20 cellular contexts compared by ENCODE assay signal in genomic region chr3:123833398-123833785, GRCh38. TPM values are rescaled to one million over a fixed set of nuclear protein-coding genes. Genes with fewer than 3 reads are reported as not detected.
"Had no signal": no experiment of that assay in that cellular context is flagged by ENCODE, and none has a peak within 500 bp of the region (broad histone marks: within the 10 kb centered on the region; RNA-seq: fewer than 3 reads in every experiment).

No MANE protein-coding gene starts in this region.

- H3K4me2 ChIP-seq: hepatocyte had no signal

- H2AFZ ChIP-seq: hepatocyte had no signal

- H3K4me1 Mint-ChIP-seq: naive thymus-derived CD4-positive, alpha-beta T cell; stimulated activated naive B cell treated with anti-CD40 and anti-IgM and Interleukin-4, amounts not matched to agents 10 μg/mL and 1 μg/mL and 100 μg/mL, for 72 hours had no signal

- H3K9me3 ChIP-seq: ovary had no signal

- H3K27me3 ChIP-seq: body of pancreas, foreskin keratinocyte, hepatocyte, ovary, spleen, upper lobe of left lung had no signal

- FAIRE-seq: endometrium had no signal

- H3K4me3 ChIP-seq: body of pancreas, coronary artery, hepatocyte, ovary, psoas muscle, spleen, thoracic aorta, upper lobe of left lung had no signal

- H3K36me3 ChIP-seq: ovary, spleen, upper lobe of left lung, WERI-Rb-1 had no signal

- H3K4me3 Mint-ChIP-seq: activated naive CD8-positive, alpha-beta T cell; naive thymus-derived CD4-positive, alpha-beta T cell; stimulated activated naive B cell treated with anti-CD40 and anti-IgM and Interleukin-4, amounts not matched to agents 10 μg/mL and 1 μg/mL and 100 μg/mL, for 72 hours had no signal

- H3K36me3 Mint-ChIP-seq: activated naive CD8-positive, alpha-beta T cell; naive thymus-derived CD4-positive, alpha-beta T cell; stimulated activated naive B cell treated with anti-CD40 and anti-IgM and Interleukin-4, amounts not matched to agents 10 μg/mL and 1 μg/mL and 100 μg/mL, for 72 hours had no signal

- H3K27me3 Mint-ChIP-seq: stimulated activated naive B cell treated with anti-CD40 and anti-IgM and Interleukin-4, amounts not matched to agents 10 μg/mL and 1 μg/mL and 100 μg/mL, for 72 hours had no signal

- H3K27ac ChIP-seq: body of pancreas, coronary artery, foreskin keratinocyte, hepatocyte, ovary, psoas muscle, spleen, thoracic aorta, upper lobe of left lung, WERI-Rb-1 had no signal

- H3K4me1 ChIP-seq: body of pancreas, psoas muscle, spleen, upper lobe of left lung had no signal

- DNase-seq: activated CD4-positive, alpha-beta T cell treated with anti-CD3 and anti-CD28 coated beads for 1 hour; activated gamma-delta T cell treated with Interleukin-2 at 50 U/mL for 16 hours; amygdala; body of pancreas; mesendoderm; naive thymus-derived CD4-positive, alpha-beta T cell; ovary; psoas muscle; spleen; stimulated activated naive B cell treated with anti-CD40 and anti-IgM and Interleukin-4, amounts not matched to agents 10 μg/mL and 1 μg/mL and 100 μg/mL, for 72 hours; upper lobe of left lung had no signal

- H3K27ac Mint-ChIP-seq: activated naive CD8-positive, alpha-beta T cell; naive thymus-derived CD4-positive, alpha-beta T cell; stimulated activated naive B cell treated with anti-CD40 and anti-IgM and Interleukin-4, amounts not matched to agents 10 μg/mL and 1 μg/mL and 100 μg/mL, for 72 hours had no signal

- H3K79me2 ChIP-seq: hepatocyte had no signal

- ATAC-seq: body of pancreas; foreskin keratinocyte; naive thymus-derived CD4-positive, alpha-beta T cell; psoas muscle; sciatic nerve; stimulated activated naive B cell treated with anti-CD40 and anti-IgM and Interleukin-4, amounts not matched to agents 10 μg/mL and 1 μg/mL and 100 μg/mL, for 72 hours had no signal

RNA-seq across cellular contexts. Expression of gene MYLK, which starts 50.7 kb away (rescaled TPM):
- total RNA-seq: activated CD8-positive, alpha-beta memory T cell treated with anti-CD3 and anti-CD28 coated beads for 36 hours had no signal
